In the genomic region with DNA sequence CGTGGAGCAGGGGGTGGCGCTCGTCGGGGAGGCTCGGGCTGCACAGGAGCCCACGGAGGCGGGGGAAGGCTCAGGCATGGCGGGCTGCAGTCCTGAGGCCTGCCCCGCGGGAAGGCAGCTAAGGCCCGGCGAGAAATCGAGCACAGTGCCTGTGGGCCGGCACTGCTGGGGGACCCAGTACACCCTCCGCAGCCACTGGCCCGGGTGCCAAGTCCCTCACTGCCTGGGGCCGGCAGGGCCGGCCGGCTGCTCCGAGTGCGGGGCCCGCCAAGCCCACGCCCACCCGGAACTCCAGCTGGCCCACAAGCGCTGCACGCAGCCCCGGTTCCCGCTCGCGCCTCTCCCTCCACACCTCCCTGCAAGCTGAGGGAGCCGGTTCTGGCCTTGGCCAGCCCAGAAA, we compare ENCODE assay signal across 4 cellular contexts.
DNase-seq lines count a peak whose midpoint lies in the region; ATAC-seq, FAIRE-seq and TF ChIP-seq lines count a peak whose summit lies in the region.
"Not testable (repeated sequence)": the region's sequence is repeated elsewhere in the genome, so short reads cannot be mapped to it uniquely, and the experiment has no call there.

No MANE protein-coding gene starts in this region.

- not testable (repeated sequence) for TF ChIP-seq EP300 in A549 (IDR thresholded peaks at IDR 0.05)

- WGBS in A549 (ENCODE audit: missing lambda C conversion rate) = no CpG with 5 or more reads among the region's 31 CpGs
- WGBS in hepatocyte (ENCODE audit: low lambda C conversion rate, missing lambda C conversion rate) = 98% methylated on average over 13 of the region's 31 CpGs

- TF ChIP-seq POLR2A in A549 (IDR thresholded peaks at IDR 0.05; ENCODE audit: low read length) = not testable (repeated sequence)

- DNase-seq in A549 (ENCODE audit: low read depth in 1 of 2, low spot score in 1 of 2); Caco-2; hepatocyte (ENCODE audit: low spot score): not testable (repeated sequence)

- not testable (repeated sequence) for TF ChIP-seq CTCF in A549 (IDR thresholded peaks at IDR 0.05); Caco-2 (IDR thresholded peaks at IDR 0.05; ENCODE audit: insufficient read depth in 1 of 2, low read depth in 1 of 2, low read length in 1 of 2, severe bottlenecking in 1 of 2, unreplicated experiment in 1 of 2); HEK293 (tag by site-specific recombination; IDR thresholded peaks at IDR 0.05); hepatocyte (IDR thresholded peaks at IDR 0.05; ENCODE audit: poor library complexity)

- not testable (repeated sequence) for BruUV-seq in Caco-2 (replicated peaks; lab: Mats Ljungman, UMichigan)

- TF ChIP-seq RAD21 in A549 (conservative IDR thresholded peaks at IDR 0.05 in 1 of 2, IDR thresholded peaks at IDR 0.05 in 1 of 2) = not testable (repeated sequence)

- H3K36me3 Mint-ChIP-seq in Caco-2 (ENCODE audit: insufficient read depth, unreplicated experiment) = not testable (repeated sequence)

- not testable (repeated sequence) for ATAC-seq in A549

- CTCF ChIA-PET in A549 (lab: Yijun Ruan, JAX) = interaction anchor here (2.5 kb wide), 1 partner anchor 96 kb away, joined by 10 read pairs; no protein-coding TSS in a partner anchor
- CTCF ChIA-PET in Caco-2 (lab: Charles Lee); HEK293 (lab: Yijun Ruan, JAX): not testable (repeated sequence)

- H3K9me3 Mint-ChIP-seq in Caco-2 (ENCODE audit: unreplicated experiment) = peaks cover 16% of the 10 kb centered on the region

- H3K4me1 Mint-ChIP-seq in Caco-2 (ENCODE audit: low read depth, unreplicated experiment) = peaks cover 40% of the 10 kb centered on the region

- H3K27me3 ChIP-seq in Caco-2 (replicated peaks; ENCODE audit: control insufficient read depth, insufficient read depth, low read length); hepatocyte: not testable (repeated sequence)

- H3K4me1 ChIP-seq in A549 = peaks cover 72% of the 10 kb centered on the region
- H3K4me1 ChIP-seq in Caco-2 = peaks cover 41% of the 10 kb centered on the region
- peaks cover 23% of the 10 kb centered on the region for H3K4me1 ChIP-seq in HEK293 (ENCODE audit: control insufficient read depth, insufficient read depth, low read length)
- H3K4me1 ChIP-seq in hepatocyte (ENCODE audit: insufficient read depth) = not testable (repeated sequence)

- H3K27ac ChIP-seq in A549 (peak overlapping the region; percentile 91 to 96), hepatocyte (peak overlapping the region; percentile 75)
- not testable (repeated sequence) for H3K27ac ChIP-seq in HEK293 (ENCODE audit: extremely low read depth, low read depth, low read length)

- H3K79me2 ChIP-seq in hepatocyte = not testable (repeated sequence)

- H3K27ac Mint-ChIP-seq in Caco-2 (ENCODE audit: unreplicated experiment) = peak overlapping the region; percentile 81

- FAIRE-seq in A549 (lab: Jason Lieb, UNC) = not testable (repeated sequence)

- not testable (repeated sequence) for H3K4me3 ChIP-seq in A549; Caco-2 (ENCODE audit: low read depth, low read length); HEK293 (ENCODE audit: low read depth, low read length); hepatocyte

- not testable (repeated sequence) for H3K9me2 ChIP-seq in hepatocyte (replicated peaks; ENCODE audit: insufficient read depth)

- not testable (repeated sequence) for H2AFZ ChIP-seq in hepatocyte

- POLR2A ChIA-PET in A549 (lab: Yijun Ruan, JAX); Caco-2 (lab: Charles Lee); HEK293 (lab: Yijun Ruan, JAX): not testable (repeated sequence)

- not testable (repeated sequence) for H3K9me3 ChIP-seq in A549; Caco-2; HEK293 (ENCODE audit: control insufficient read depth, insufficient read depth, low read depth, low read length); hepatocyte (ENCODE audit: low read depth)

- H3K4me2 ChIP-seq in A549 = peak overlapping the region; percentile 72
- H3K4me2 ChIP-seq in hepatocyte = not testable (repeated sequence)

- intact Hi-C loops in Caco-2 (cut with micrococcal nuclease; ENCODE audit: unreplicated experiment) = loop anchor here (1.0 kb wide), 1 partner anchor 90 kb away; no protein-coding TSS in a partner anchor

- H3K27me3 Mint-ChIP-seq in Caco-2 (ENCODE audit: insufficient read depth, unreplicated experiment) = not testable (repeated sequence)

- not testable (repeated sequence) for H3K36me3 ChIP-seq in Caco-2 (ENCODE audit: control insufficient read depth, insufficient read depth, low read length); HEK293 (ENCODE audit: control insufficient read depth in 2 of 2, insufficient read depth in 1 of 2, low read length in 2 of 2); hepatocyte (replicated peaks; ENCODE audit: insufficient read depth, low read depth)

- not testable (repeated sequence) for H3K4me3 Mint-ChIP-seq in Caco-2 (ENCODE audit: unreplicated experiment)

- H4K20me1 ChIP-seq in hepatocyte (ENCODE audit: insufficient read depth, poor library complexity, severe bottlenecking) = not testable (repeated sequence)

TF ChIP-seq in A549, 52 proteins besides CTCF, POLR2A, EP300 and RAD21:
- 0 out of 2 replicates have a peak, but pooled peaks have one; percentile 18 for TF ChIP-seq HOXB13 (CRISPR knock-in tag; IDR thresholded peaks at IDR 0.05; ENCODE audit: low read depth)
- TF ChIP-seq, protein P1, sequence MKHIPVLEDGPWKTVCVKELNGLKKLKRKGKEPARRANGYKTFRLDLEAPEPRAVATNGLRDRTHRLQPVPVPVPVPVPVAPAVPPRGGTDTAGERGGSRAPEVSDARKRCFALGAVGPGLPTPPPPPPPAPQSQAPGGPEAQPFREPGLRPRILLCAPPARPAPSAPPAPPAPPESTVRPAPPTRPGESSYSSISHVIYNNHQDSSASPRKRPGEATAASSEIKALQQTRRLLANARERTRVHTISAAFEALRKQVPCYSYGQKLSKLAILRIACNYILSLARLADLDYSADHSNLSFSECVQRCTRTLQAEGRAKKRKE (CRISPR knock-in tag; IDR thresholded peaks at IDR 0.05; ENCODE audit: low read depth) = 0 out of 2 replicates have a peak, but pooled peaks have one; percentile 53

TF ChIP-seq in HEK293, 187 proteins besides CTCF, POLR2A, EP300 and RAD21:
- TF ChIP-seq, protein P2, sequence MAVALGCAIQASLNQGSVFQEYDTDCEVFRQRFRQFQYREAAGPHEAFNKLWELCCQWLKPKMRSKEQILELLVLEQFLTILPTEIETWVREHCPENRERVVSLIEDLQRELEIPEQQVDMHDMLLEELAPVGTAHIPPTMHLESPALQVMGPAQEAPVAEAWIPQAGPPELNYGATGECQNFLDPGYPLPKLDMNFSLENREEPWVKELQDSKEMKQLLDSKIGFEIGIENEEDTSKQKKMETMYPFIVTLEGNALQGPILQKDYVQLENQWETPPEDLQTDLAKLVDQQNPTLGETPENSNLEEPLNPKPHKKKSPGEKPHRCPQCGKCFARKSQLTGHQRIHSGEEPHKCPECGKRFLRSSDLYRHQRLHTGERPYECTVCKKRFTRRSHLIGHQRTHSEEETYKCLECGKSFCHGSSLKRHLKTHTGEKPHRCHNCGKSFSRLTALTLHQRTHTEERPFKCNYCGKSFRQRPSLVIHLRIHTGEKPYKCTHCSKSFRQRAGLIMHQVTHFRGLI (tag by site-specific recombination; IDR thresholded peaks at IDR 0.05) = 0 out of 2 replicates have a peak, but pooled peaks have one; percentile 2
- TF ChIP-seq ZBTB8A (tag by site-specific recombination; IDR thresholded peaks at IDR 0.05) = peak; percentile 44; the same call in 1 of the 2 replicates
- 0 out of 2 replicates have a peak, but pooled peaks have one; percentile 43 for TF ChIP-seq ZNF202 (tag by site-specific recombination; IDR thresholded peaks at IDR 0.05; ENCODE audit: borderline replicate concordance)
